ENCODE assay signal across 19 cellular contexts in the genomic region with DNA sequence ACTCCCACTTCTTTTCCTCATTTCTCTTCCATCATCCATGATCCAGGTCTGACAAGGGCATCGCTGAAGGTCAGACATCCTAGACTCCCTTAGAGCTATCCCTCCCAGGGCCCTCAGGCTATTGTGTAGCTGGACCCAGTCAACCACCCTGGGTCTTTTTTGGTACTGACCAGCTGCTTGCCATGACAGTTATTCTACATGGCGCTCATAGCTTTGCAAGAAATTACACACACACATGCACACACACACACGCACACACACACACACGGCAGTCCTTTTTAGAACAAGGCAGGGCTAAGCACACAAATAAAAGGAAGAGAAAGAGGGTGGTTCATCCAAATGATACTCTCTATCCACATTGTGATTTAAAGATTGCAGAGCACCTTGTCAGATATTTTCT. TPM values are rescaled to one million over a fixed set of nuclear protein-coding genes. Genes with fewer than 3 reads are reported as not detected.
"Had no signal": no experiment of that assay in that cellular context is flagged by ENCODE, and none has a peak within 500 bp of the region (broad histone marks: within the 10 kb centered on the region; RNA-seq: fewer than 3 reads in every experiment).

No MANE protein-coding gene starts in this region.

- H3K36me3 ChIP-seq: cardiac muscle cell, gastroesophageal sphincter, heart right ventricle, sigmoid colon, thoracic aorta, upper lobe of right lung had no signal

- H3K36me3 Mint-ChIP-seq: activated naive CD8-positive, alpha-beta T cell treated with anti-CD3 and anti-CD28 coated beads, Interleukin-2, amount 10 ng/mL, durations not matched to agents 7 days and 5 days; memory B cell; natural killer cell had no signal

- H3K4me3 ChIP-seq: cardiac muscle cell, dorsolateral prefrontal cortex, gastroesophageal sphincter, heart right ventricle, sigmoid colon, thoracic aorta, upper lobe of right lung had no signal

- H3K4me3 Mint-ChIP-seq: activated naive CD8-positive, alpha-beta T cell treated with anti-CD3 and anti-CD28 coated beads, Interleukin-2, amount 10 ng/mL, durations not matched to agents 7 days and 5 days; endodermal cell; memory B cell; natural killer cell had no signal

- DNase-seq: activated CD4-positive, CD25-positive, alpha-beta regulatory T cell treated with anti-CD3 and anti-CD28 coated beads, Interleukin-2, amount 50 U/mL, for 72 hours; activated naive CD4-positive, alpha-beta T cell; activated naive CD8-positive, alpha-beta T cell treated with anti-CD3 and anti-CD28 coated beads, Interleukin-2, amount 10 ng/mL, durations not matched to agents 7 days and 5 days; endodermal cell; left colon; natural killer cell; sigmoid colon; stimulated activated CD4-positive, alpha-beta T cell treated with anti-CD3 and anti-CD28 coated beads, Interleukin-1b, Interleukin-23, amount 100 ng/mL, for 48 hours; T-helper 1 cell; T1000; upper lobe of right lung had no signal

- H3K27ac Mint-ChIP-seq: activated naive CD8-positive, alpha-beta T cell treated with anti-CD3 and anti-CD28 coated beads, Interleukin-2, amount 10 ng/mL, durations not matched to agents 7 days and 5 days; endodermal cell; memory B cell; natural killer cell had no signal

- H3K9me3 ChIP-seq: gastroesophageal sphincter, heart right ventricle, sigmoid colon, thoracic aorta, upper lobe of right lung had no signal

- H3K9me3 Mint-ChIP-seq: activated naive CD8-positive, alpha-beta T cell treated with anti-CD3 and anti-CD28 coated beads, Interleukin-2, amount 10 ng/mL, durations not matched to agents 7 days and 5 days; endodermal cell; memory B cell; natural killer cell had no signal

- H3K27me3 ChIP-seq: cardiac muscle cell, dorsolateral prefrontal cortex, gastroesophageal sphincter, heart right ventricle, sigmoid colon, upper lobe of right lung had no signal

- H3K27ac ChIP-seq: cardiac muscle cell, dorsolateral prefrontal cortex, thoracic aorta, upper lobe of right lung had no signal

- H3K4me1 ChIP-seq: upper lobe of right lung had no signal

- H3K4me1 Mint-ChIP-seq: activated naive CD8-positive, alpha-beta T cell treated with anti-CD3 and anti-CD28 coated beads, Interleukin-2, amount 10 ng/mL, durations not matched to agents 7 days and 5 days; memory B cell had no signal

- ATAC-seq: left colon, natural killer cell had no signal

RNA-seq across cellular contexts. Expression of gene SIAH3, which starts 18.3 kb away (rescaled TPM):
- total RNA-seq: endodermal cell, gastroesophageal sphincter, left colon, natural killer cell, osteoblast, pulmonary artery endothelial cell, sigmoid colon, thoracic aorta, upper lobe of right lung had no signal
